ENCODE assay signal across 17 cellular contexts in genomic region chr19:11008111-11008510, GRCh38. TPM values are rescaled to one million over a fixed set of nuclear protein-coding genes. Genes with fewer than 3 reads are reported as not detected.
A peak's percentile ranks its signal among the peaks of the same experiment; 100 is the strongest.
DNase-seq lines count a peak whose midpoint lies in the region; ATAC-seq and TF ChIP-seq lines count a peak whose summit lies in the region.
"Had no signal": no experiment of that assay in that cellular context is flagged by ENCODE, and none has a peak within 500 bp of the region (broad histone marks: within the 10 kb centered on the region; RNA-seq: fewer than 3 reads in every experiment).

No MANE protein-coding gene starts in this region.

- DNase-seq in glutamatergic neuron (no peak), neuronal stem cell (ENCODE audit: low spot score) (no peak), progenitor cell of endocrine pancreas (ENCODE audit: low spot score, unreplicated experiment) (no peak), brain microvascular endothelial cell (no peak), OCI-M1 (lab: John Stamatoyannopoulos, UW) (no peak), NAMALWA (ENCODE audit: low spot score) (no peak)
- DNase-seq: 8988T; Calu3; CD8-positive, alpha-beta T cell; DMS79 treated with DMSO at 0.1 percent for 48 hours; HFFc6 had no signal

- no peak overlapping the region for H2BK12ac ChIP-seq in neuronal stem cell (ENCODE audit: low read length)

- H3K4me1 Mint-ChIP-seq in glutamatergic neuron (ENCODE audit: low read depth, unreplicated experiment) (no peaks in the 10 kb centered on the region), progenitor cell of endocrine pancreas (ENCODE audit: low read depth) (no peaks in the 10 kb centered on the region)
- H3K4me1 Mint-ChIP-seq: GM23338 had no signal

- no peak overlapping the region for H3K4ac ChIP-seq in neuronal stem cell (ENCODE audit: low read length)

- H3K27ac Mint-ChIP-seq in glutamatergic neuron (ENCODE audit: unreplicated experiment) (peak overlapping the region; percentile 28), progenitor cell of endocrine pancreas (peak overlapping the region; percentile 3)
- H3K27ac Mint-ChIP-seq: CD8-positive, alpha-beta T cell; GM23338; HFFc6 had no signal

- no peaks in the 10 kb centered on the region for H3K4me1 ChIP-seq in neuronal stem cell (ENCODE audit: control insufficient read depth in 2 of 2, insufficient read depth in 1 of 2, low read depth in 1 of 2, low read length in 2 of 2)

- TF ChIP-seq CTCF in glutamatergic neuron (IDR thresholded peaks at IDR 0.05; ENCODE audit: partially characterized antibody, unreplicated experiment) (no peak), progenitor cell of endocrine pancreas (IDR thresholded peaks at IDR 0.05; ENCODE audit: unreplicated experiment) (no peak), brain microvascular endothelial cell (IDR thresholded peaks at IDR 0.05; ENCODE audit: low read depth, low read length, missing control alignments) (no peak)

- no peak overlapping the region for H3K4me3 Mint-ChIP-seq in glutamatergic neuron (ENCODE audit: unreplicated experiment)
- H3K4me3 Mint-ChIP-seq in progenitor cell of endocrine pancreas (ENCODE audit: low read depth) = no peak overlapping the region
- H3K4me3 Mint-ChIP-seq: CD14-positive monocyte; CD8-positive, alpha-beta T cell; GM23338; HFFc6 had no signal

- peak overlapping the region; percentile 81 for H3K9ac ChIP-seq in neuronal stem cell (ENCODE audit: low read depth, low read length, poor library complexity)
- H3K9ac ChIP-seq: BLaER1 had no signal

- peaks cover 52 to 96% of the 10 kb centered on the region in 2 donors for H3K36me3 ChIP-seq in neuronal stem cell (replicated peaks in 1 of 2; ENCODE audit: control insufficient read depth in 2 of 2, insufficient read depth in 2 of 2, low read length in 2 of 2)
- H3K36me3 ChIP-seq in brain microvascular endothelial cell (replicated peaks) = peaks cover 64% of the 10 kb centered on the region

- peaks cover 0 to 2% of the 10 kb centered on the region in 2 donors for H3K9me3 ChIP-seq in neuronal stem cell (replicated peaks in 1 of 2; ENCODE audit: control insufficient read depth in 2 of 2, insufficient read depth in 1 of 2, low read depth in 1 of 2, low read length in 2 of 2)
- H3K9me3 ChIP-seq: BLaER1 had no signal

- H3K23ac ChIP-seq in neuronal stem cell (ENCODE audit: low read depth, low read length, poor library complexity) = no peak overlapping the region

- peaks cover 5% of the 10 kb centered on the region for H3K9me3 Mint-ChIP-seq in glutamatergic neuron (ENCODE audit: unreplicated experiment)
- no peaks in the 10 kb centered on the region for H3K9me3 Mint-ChIP-seq in progenitor cell of endocrine pancreas (ENCODE audit: low read depth)
- H3K9me3 Mint-ChIP-seq: CD14-positive monocyte; CD8-positive, alpha-beta T cell; GM23338; HFFc6 had no signal

- H2BK120ac ChIP-seq in neuronal stem cell (ENCODE audit: low read depth, low read length) = no peak overlapping the region

- peaks cover 7% of the 10 kb centered on the region for H3K79me1 ChIP-seq in neuronal stem cell (ENCODE audit: low read depth, low read length)

- H4K8ac ChIP-seq in neuronal stem cell (ENCODE audit: low read depth, low read length) = no peak overlapping the region

- H3K18ac ChIP-seq in neuronal stem cell (ENCODE audit: low read length) = no peak overlapping the region

- no peak overlapping the region for H3K4me2 ChIP-seq in neuronal stem cell (ENCODE audit: insufficient read depth, low read length, poor library complexity, severe bottlenecking)
- H3K4me2 ChIP-seq: BLaER1, GM23338 had no signal

- no peak overlapping the region for H2BK5ac ChIP-seq in neuronal stem cell (ENCODE audit: low read length)

- WGBS in neuronal stem cell (ENCODE audit: extremely low coverage in 2 of 2, insufficient read length in 2 of 2, insufficient replicate concordance in 1 of 2), 2 donors = no CpG with 5 or more reads among the region's 6 CpGs

- H3K4me3 ChIP-seq in neuronal stem cell (ENCODE audit: low read length in 2 of 2) (no peak overlapping the region), brain microvascular endothelial cell (ENCODE audit: low read depth, low read length) (no peak overlapping the region)
- H3K4me3 ChIP-seq: BLaER1, GM23338 had no signal

- H3K27ac ChIP-seq in angular gyrus (ENCODE audit: low read depth, low read length) = peak overlapping the region; percentile 35
- H3K27ac ChIP-seq in neuronal stem cell (replicated peaks; ENCODE audit: low read length) = no peak overlapping the region
- no peak overlapping the region for H3K27ac ChIP-seq in brain microvascular endothelial cell
- H3K27ac ChIP-seq: BLaER1 had no signal

- no peak overlapping the region for H2BK15ac ChIP-seq in neuronal stem cell (ENCODE audit: low read length)

- no peaks in the 10 kb centered on the region for H3K36me3 Mint-ChIP-seq in glutamatergic neuron (ENCODE audit: unreplicated experiment)
- H3K36me3 Mint-ChIP-seq in progenitor cell of endocrine pancreas (ENCODE audit: insufficient read depth) = peaks cover 36% of the 10 kb centered on the region

- H3K14ac ChIP-seq in neuronal stem cell (ENCODE audit: low read length) = no peak overlapping the region

- no peak overlapping the region for H4K91ac ChIP-seq in neuronal stem cell (ENCODE audit: low read depth, low read length, poor library complexity)

- in situ Hi-C loops in brain microvascular endothelial cell (cut with HindIII; ENCODE audit: low pct_ligation_motif_present, low sequenced_read_pairs) = no loop called here

- no peak overlapping the region for H2AFZ ChIP-seq in neuronal stem cell (ENCODE audit: low read length)
- H2AFZ ChIP-seq: GM23338 had no signal

- H3K27me3 Mint-ChIP-seq in glutamatergic neuron (ENCODE audit: unreplicated experiment) (peaks cover 3% of the 10 kb centered on the region), progenitor cell of endocrine pancreas (no peaks in the 10 kb centered on the region)

- no peak for ATAC-seq in HG03457 (IDR thresholded peaks at IDR 0.05; ENCODE audit: unreplicated experiment)
- ATAC-seq: CD8-positive, alpha-beta T cell; GM23338; HCT116 had no signal

- H2AK5ac ChIP-seq in neuronal stem cell (ENCODE audit: low read depth, low read length) = no peak overlapping the region

- H3K27me3 ChIP-seq in neuronal stem cell (ENCODE audit: control insufficient read depth in 3 of 3, insufficient read depth in 3 of 3, low read depth in 1 of 3, low read length in 3 of 3) = no peaks in the 10 kb centered on the region
- no peaks in the 10 kb centered on the region for H3K27me3 ChIP-seq in brain microvascular endothelial cell (replicated peaks)
- H3K27me3 ChIP-seq: BLaER1 had no signal

RNA-seq across cellular contexts. Expression of gene SMARCA4, which starts 47.3 kb away (rescaled TPM):
- total RNA-seq in glutamatergic neuron (ENCODE audit: unreplicated experiment) = 513 TPM
- polyA plus RNA-seq in neuronal stem cell (2013, experiment 1 of 2) = 168 TPM
- 160 TPM for polyA plus RNA-seq in neuronal stem cell (2013, experiment 2 of 2)
- total RNA-seq in progenitor cell of endocrine pancreas = 327 and 334 TPM in 2 replicates
